Comparison of ENCODE assay signal across 1 cellular context in genomic region chr7:100680589-100681271, GRCh38.
TF ChIP-seq lines count a peak whose summit lies in the region.

No MANE protein-coding gene starts in this region.

TF ChIP-seq in GM12878, 131 proteins besides CTCF, POLR2A, EP300 and RAD21:
- TF ChIP-seq CHD2 (IDR thresholded peaks at IDR 0.05; ENCODE audit: borderline replicate concordance, low read depth, low read length) (no peak), POLR2AphosphoS5 (IDR thresholded peaks at IDR 0.05; ENCODE audit: low read length) (peak; percentile 68; the same call in 1 of the 2 replicates), POLR2AphosphoS2 (IDR thresholded peaks at IDR 0.05; ENCODE audit: low read depth, low read length) (peak; percentile 30; the same call in 1 of the 2 replicates)
